In the genomic region with DNA sequence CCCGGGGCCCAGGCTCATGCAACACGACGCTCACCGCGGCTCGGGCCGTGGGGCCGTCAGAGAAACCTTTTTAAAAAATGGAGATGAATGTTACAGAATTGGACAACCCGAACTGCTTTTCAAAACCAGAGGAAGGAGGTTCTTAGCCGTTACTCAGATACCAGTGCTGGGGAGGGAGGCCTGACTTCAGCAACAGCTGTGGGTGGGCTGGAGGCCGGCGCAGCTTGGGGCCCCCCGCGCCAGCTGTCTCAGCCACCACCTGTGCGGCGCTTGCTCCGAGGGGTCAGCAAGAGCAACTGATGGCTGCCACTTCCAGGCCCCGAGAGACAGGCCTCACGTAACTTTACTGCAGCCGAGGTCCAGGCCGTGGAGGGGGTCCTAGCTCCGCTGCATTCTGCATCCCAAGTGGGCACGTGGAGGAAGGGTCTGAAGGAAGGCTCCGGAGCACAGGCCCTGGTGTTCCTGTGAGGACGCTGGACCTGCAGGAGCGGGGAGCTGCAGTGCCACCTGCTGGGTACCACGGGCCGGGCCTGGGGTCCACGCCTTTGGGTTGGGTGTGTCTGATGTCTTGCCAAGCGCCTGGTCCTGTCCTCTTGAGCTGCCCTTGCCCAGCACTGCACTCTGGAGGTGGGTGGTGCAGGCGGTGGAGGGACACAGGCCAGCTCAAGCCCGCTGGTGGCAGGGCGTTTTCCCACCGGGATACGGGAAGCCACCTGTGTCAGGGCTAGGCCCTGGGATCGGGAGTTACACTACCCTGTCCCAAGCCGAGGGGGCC, we compare ENCODE assay signal across 8 cellular contexts. TPM values are rescaled to one million over a fixed set of nuclear protein-coding genes. Genes with fewer than 3 reads are reported as not detected.
A peak's percentile ranks its signal among the peaks of the same experiment; 100 is the strongest.
DNase-seq lines count a peak whose midpoint lies in the region; ATAC-seq and TF ChIP-seq lines count a peak whose summit lies in the region.

No MANE protein-coding gene starts in this region.

- no peaks in the 10 kb centered on the region for H3K9me2 ChIP-seq in DOHH2 (replicated peaks; ENCODE audit: control insufficient read depth, low read length)

- peaks cover 2% of the 10 kb centered on the region; the same call in 1 of the 2 replicates for H3F3A ChIP-seq in DOHH2 (ENCODE audit: control insufficient read depth, insufficient read depth)

- H3K4me2 ChIP-seq in DOHH2 (ENCODE audit: low read length): no peak overlapping the region

- H3K4me1 ChIP-seq in DOHH2 (ENCODE audit: control insufficient read depth, low read length): no peaks in the 10 kb centered on the region

- no peaks in the 10 kb centered on the region for H3K27me3 ChIP-seq in DOHH2 (ENCODE audit: control insufficient read depth, low read length)

- peak; percentile 26 for DNase-seq in LoVo (ENCODE audit: low spot score)
- DNase-seq in activated CD8-positive, alpha-beta memory T cell treated with anti-CD3 and anti-CD28 coated beads, Interleukin-2, amount 50 U/mL, for 4 hours: peak; percentile 55
- DNase-seq in fibroblast of villous mesenchyme (ENCODE audit: low read depth): peak; percentile 48
- peak; percentile 88 for DNase-seq in posterior vena cava (ENCODE audit: low spot score)
- DNase-seq in DMS153 (lab: John Stamatoyannopoulos, UW): no peak

- H3K36me3 ChIP-seq in DOHH2 (ENCODE audit: control insufficient read depth, low read length): peaks cover 74% of the 10 kb centered on the region

- TF ChIP-seq CTCF in DOHH2 (IDR thresholded peaks at IDR 0.05; ENCODE audit: low read depth, low read length, poor library complexity, severe bottlenecking) (peak; percentile 68), fibroblast of villous mesenchyme (IDR thresholded peaks at IDR 0.05; ENCODE audit: insufficient read depth, low read depth, low read length) (peak; percentile 54)

- H3K9me3 ChIP-seq in DOHH2 (ENCODE audit: control insufficient read depth, insufficient read depth, low read length): no peaks in the 10 kb centered on the region

- no peak overlapping the region for H3K27ac ChIP-seq in DOHH2 (ENCODE audit: low read depth, low read length)

- H4K20me1 ChIP-seq in DOHH2 (ENCODE audit: control insufficient read depth, insufficient read depth, low read depth, low read length): no peaks in the 10 kb centered on the region; the same call in 1 of the 2 replicates

- no peaks in the 10 kb centered on the region for H3K79me2 ChIP-seq in DOHH2 (ENCODE audit: control insufficient read depth, low read length)

- ATAC-seq in GM21390 (IDR thresholded peaks at IDR 0.05; ENCODE audit: unreplicated experiment) (no peak), GM18909 (IDR thresholded peaks at IDR 0.05; ENCODE audit: poor library complexity, unreplicated experiment) (no peak)

- no peak overlapping the region for H3K4me3 ChIP-seq in DOHH2 (ENCODE audit: low read length)
- H3K4me3 ChIP-seq in fibroblast of villous mesenchyme (ENCODE audit: low read depth, low read length): no peak overlapping the region

- intact Hi-C loops in posterior vena cava (cut with DNase I): loop anchor here in 1 of 2 donors (10.0 kb wide), 1 partner anchor 80 kb away; a partner anchor contains a TSS

RNA-seq across cellular contexts. Expression of a gene that starts 9.8 kb away (rescaled TPM):
- total RNA-seq in fibroblast of villous mesenchyme (18.7 and 19.4 TPM in 2 replicates), posterior vena cava (10 to 100 TPM in 1 of 2 donors, 1 to 10 TPM in 1; 9.9 to 10.5 TPM)

RNA-seq across cellular contexts. Expression of a gene that starts 20.9 kb away (rescaled TPM):
- total RNA-seq in fibroblast of villous mesenchyme (16.8 TPM in 2 replicates), posterior vena cava (10 to 100 TPM; 11.6 to 13.8 TPM)

RNA-seq across cellular contexts. Expression of a gene that starts 31.8 kb away (rescaled TPM):
- 49.0 and 51.8 TPM in 2 replicates for total RNA-seq in fibroblast of villous mesenchyme
- total RNA-seq in posterior vena cava: 10 to 100 TPM; 25.5 to 31.7 TPM

RNA-seq across cellular contexts. Expression of a gene that starts 54.7 kb away (rescaled TPM):
- total RNA-seq in fibroblast of villous mesenchyme (10.0 and 10.8 TPM in 2 replicates), posterior vena cava (10 to 100 TPM; 18.6 to 19.5 TPM)
